In genomic region chr3:139686206-139686605, GRCh38 we compare ENCODE assay signal across 11 cellular contexts. TPM values are rescaled to one million over a fixed set of nuclear protein-coding genes. Genes with fewer than 3 reads are reported as not detected.
"Had no signal": no experiment of that assay in that cellular context is flagged by ENCODE, and none has a peak within 500 bp of the region (broad histone marks: within the 10 kb centered on the region; RNA-seq: fewer than 3 reads in every experiment).

No MANE protein-coding gene starts in this region.

- H3K36me3 Mint-ChIP-seq: IgD-negative memory B cell had no signal

- H3K27ac ChIP-seq: GM23248, HL-60 had no signal

- H3K4me1 Mint-ChIP-seq: IgD-negative memory B cell had no signal

- H3K36me3 ChIP-seq: HAP-1 had no signal

- FAIRE-seq: HepG2 had no signal

- H3K9ac ChIP-seq: GM23248 had no signal

- DNase-seq: GM23248, GOT3, H7, HFFc6 had no signal

- ATAC-seq: HCT116, HepG2 had no signal

- H3K9me3 ChIP-seq: HAP-1 had no signal

- H3K4me3 ChIP-seq: GM23248, HAP-1 had no signal

- H3K4me3 Mint-ChIP-seq: HFFc6, IgD-negative memory B cell had no signal

- H2AFZ ChIP-seq: GM23248 had no signal

- H3K27ac Mint-ChIP-seq: HFFc6, IgD-negative memory B cell had no signal

RNA-seq across cellular contexts. Expression of gene NMNAT3, which starts 8.4 kb away (rescaled TPM):
- total RNA-seq: GM23248, H4, HT1080 had no signal
- polyA plus RNA-seq: GM23248 had no signal
